ENCODE assay signal across 7 cellular contexts in the genomic region with DNA sequence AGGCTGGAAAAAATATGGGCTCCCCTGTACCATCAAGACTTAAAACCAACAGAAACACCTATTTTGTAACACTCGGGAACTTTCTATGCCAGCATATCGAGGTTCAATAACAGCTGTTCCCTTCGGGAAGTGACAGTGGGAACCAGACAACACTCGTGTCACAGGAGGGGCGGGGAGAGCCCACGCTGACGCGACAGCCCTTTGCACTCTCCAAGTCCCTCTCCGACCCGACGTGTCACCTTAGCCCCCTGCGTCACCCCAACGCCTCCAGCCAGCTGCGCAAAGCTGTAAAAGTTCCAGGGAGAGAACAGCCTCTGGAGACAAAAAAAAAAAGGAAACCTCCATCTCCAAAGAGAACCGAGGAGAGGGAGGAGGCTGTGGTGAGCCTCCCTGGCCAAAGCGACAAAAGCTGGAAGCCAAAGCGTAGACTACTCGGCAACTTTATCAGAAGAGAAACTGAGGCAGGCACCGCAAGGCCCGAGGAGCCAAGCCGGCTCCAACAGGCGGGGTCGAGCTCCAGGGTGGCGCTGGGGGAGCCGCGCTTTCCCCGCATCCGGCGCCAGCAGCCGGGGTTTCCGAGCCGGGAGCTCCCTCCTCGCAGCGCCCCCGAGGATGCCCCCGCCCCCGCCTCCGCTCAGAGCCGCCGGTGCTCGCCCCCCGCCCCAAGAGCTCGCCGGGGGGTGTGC. TPM values are rescaled to one million over a fixed set of nuclear protein-coding genes. Genes with fewer than 3 reads are reported as not detected.
DNase-seq lines count a peak whose midpoint lies in the region; ATAC-seq and TF ChIP-seq lines count a peak whose summit lies in the region.

No MANE protein-coding gene starts in this region.

- peak; percentile 13 for ATAC-seq in GM18873 (IDR thresholded peaks at IDR 0.05; ENCODE audit: low FRiP score, unreplicated experiment)
- peak; percentile 22 for ATAC-seq in HG03066 (IDR thresholded peaks at IDR 0.05; ENCODE audit: low read depth, unreplicated experiment)
- peak; percentile 8; the same call in 1 of the 3 replicates for ATAC-seq in SK-N-SH treated with all-trans-retinoic acid at 6 μM for 48 hours

- peaks cover 0 to 5% (median 0%) of the 10 kb centered on the region in 6 donors for H3K36me3 ChIP-seq in spleen

- H3K4me3 ChIP-seq in iPS-18c (ENCODE audit: insufficient read depth, low read depth, low read length): peak overlapping the region; percentile 84
- H3K4me3 ChIP-seq in spleen: peak overlapping the region; percentile 64 to 88 (median 76)

- intact Hi-C loops in spleen (cut with DNase I; ENCODE audit: low total_unique reads): no loop called here

- H3K27me3 ChIP-seq in spleen (replicated peaks in 1 of 7): no peaks in the 10 kb centered on the region

- DNase-seq in spleen: peak; percentile 88
- DNase-seq in NCI-H526 treated with DMSO at 0.1 percent for 48 hours (lab: John Stamatoyannopoulos, UW): no peak

- H3K9me3 ChIP-seq in iPS-18c (ENCODE audit: control insufficient read depth, insufficient read depth, low read length) (peaks cover 4% of the 10 kb centered on the region), spleen (no peaks in the 10 kb centered on the region)

- TF ChIP-seq POLR2A in spleen (IDR thresholded peaks at IDR 0.05): no peak

- H3K4me1 ChIP-seq in spleen: peaks cover 18 to 68% (median 41%) of the 10 kb centered on the region in 6 donors

- 0 to 1% (median 0%) methylated on average over 25 to 44 of the region's 44 CpGs for WGBS in adipose tissue, 3 donors
- 1% methylated on average over 23 to 44 of the region's 44 CpGs for WGBS in spleen, 5 donors

- peak overlapping the region; percentile 79 for H3K27ac ChIP-seq in adipose tissue (ENCODE audit: low read depth, low read length)
- peak overlapping the region; percentile 92 to 99 (median 98) for H3K27ac ChIP-seq in spleen

- TF ChIP-seq CTCF in spleen (IDR thresholded peaks at IDR 0.05 in 8 of 11, conservative IDR thresholded peaks at IDR 0.05 in 3 of 11): no peak

TF ChIP-seq in SK-N-SH treated with all-trans-retinoic acid at 6 μM for 48 hours, 23 proteins besides CTCF, POLR2A, EP300 and RAD21:
- no peak for TF ChIP-seq TCF4 (CRISPR knock-in tag; IDR thresholded peaks at IDR 0.05; ENCODE audit: borderline replicate concordance)
- TF ChIP-seq, protein P1, sequence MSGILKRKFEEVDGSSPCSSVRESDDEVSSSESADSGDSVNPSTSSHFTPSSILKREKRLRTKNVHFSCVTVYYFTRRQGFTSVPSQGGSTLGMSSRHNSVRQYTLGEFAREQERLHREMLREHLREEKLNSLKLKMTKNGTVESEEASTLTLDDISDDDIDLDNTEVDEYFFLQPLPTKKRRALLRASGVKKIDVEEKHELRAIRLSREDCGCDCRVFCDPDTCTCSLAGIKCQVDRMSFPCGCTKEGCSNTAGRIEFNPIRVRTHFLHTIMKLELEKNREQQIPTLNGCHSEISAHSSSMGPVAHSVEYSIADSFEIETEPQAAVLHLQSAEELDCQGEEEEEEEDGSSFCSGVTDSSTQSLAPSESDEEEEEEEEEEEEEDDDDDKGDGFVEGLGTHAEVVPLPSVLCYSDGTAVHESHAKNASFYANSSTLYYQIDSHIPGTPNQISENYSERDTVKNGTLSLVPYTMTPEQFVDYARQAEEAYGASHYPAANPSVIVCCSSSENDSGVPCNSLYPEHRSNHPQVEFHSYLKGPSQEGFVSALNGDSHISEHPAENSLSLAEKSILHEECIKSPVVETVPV (CRISPR knock-in tag; IDR thresholded peaks at IDR 0.05): no peak
TF ChIP-seq in SK-N-SH treated with all-trans-retinoic acid at 6 μM for 48 hours: peak in this region for 0.

RNA-seq across cellular contexts. Expression of gene ARFGAP3, which starts 0.8 kb away (rescaled TPM):
- polyA plus RNA-seq in adipose tissue (10 to 100 TPM; 23.1 to 59.1 (median 27.9) TPM), spleen (10 to 100 TPM; 15.0 to 23.6 (median 15.6) TPM)
- total RNA-seq in spleen: 10 to 100 TPM; 30.9 to 46.8 (median 40.8) TPM
